ENCODE assay signal across 18 cellular contexts in the genomic region with DNA sequence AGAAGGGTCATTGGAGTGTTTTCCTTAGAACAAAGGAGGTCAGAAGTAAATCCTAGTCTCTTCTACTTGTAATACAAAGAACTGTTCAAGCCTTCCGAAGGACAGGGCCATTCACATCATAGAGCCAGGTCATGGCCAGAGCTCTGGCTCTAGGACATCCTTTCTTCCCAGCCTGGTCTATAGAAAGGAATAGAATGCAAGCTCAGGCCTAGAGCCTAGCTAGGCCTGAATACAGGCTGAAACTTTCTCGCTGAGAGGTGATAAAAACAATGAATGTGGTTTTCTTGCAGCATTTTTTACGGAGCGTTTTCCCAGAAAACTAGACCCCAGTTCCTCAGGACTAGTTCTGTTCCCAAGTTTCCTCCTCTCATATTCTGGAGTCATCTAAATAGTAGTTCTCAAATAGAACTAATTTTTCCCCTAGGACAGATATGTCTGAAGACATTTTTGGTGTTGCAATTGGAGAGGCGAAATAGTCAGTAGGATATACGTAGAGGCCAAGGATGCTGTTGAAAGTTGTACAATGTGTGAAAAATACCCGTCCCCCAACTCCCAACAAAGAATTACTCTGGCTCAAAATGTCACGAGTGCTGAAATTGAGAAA. TPM values are rescaled to one million over a fixed set of nuclear protein-coding genes. Genes with fewer than 3 reads are reported as not detected.
DNase-seq lines count a peak whose midpoint lies in the region; TF ChIP-seq lines count a peak whose summit lies in the region.
"Had no signal": no experiment of that assay in that cellular context is flagged by ENCODE, and none has a peak within 500 bp of the region (broad histone marks: within the 10 kb centered on the region; RNA-seq: fewer than 3 reads in every experiment).

No MANE protein-coding gene starts in this region.

- H3K27ac Mint-ChIP-seq in MCF 10A (ENCODE audit: low read depth, unreplicated experiment) (peak overlapping the region; percentile 63), brain (peak overlapping the region in 4 of 5 experiments; percentile 67 to 96 (median 80))
- H3K27ac Mint-ChIP-seq: activated naive CD4-positive, alpha-beta T cell treated with anti-CD3 and anti-CD28 coated beads, Interleukin-2, amount 10 ng/mL, durations not matched to agents 7 days and 5 days; CD8-positive, alpha-beta T cell; T-cell had no signal

- CTCF ChIA-PET in MCF 10A (lab: Yijun Ruan, JAX): interaction anchor here (0.7 kb wide), 1 partner anchor 193 kb away, joined by 3 read pairs; no protein-coding TSS in a partner anchor

- H3K4me1 ChIP-seq in breast epithelium (no peaks in the 10 kb centered on the region), liver (ENCODE audit: control insufficient read depth in 4 of 4, insufficient read depth in 4 of 4, low read length in 3 of 4) (peaks cover 6 to 40% (median 20%) of the 10 kb centered on the region in 4 donors)
- H3K4me1 ChIP-seq: gastrocnemius medialis had no signal

- TF ChIP-seq POLR2A in breast epithelium (IDR thresholded peaks at IDR 0.05): no peak

- H3K36me3 ChIP-seq in breast epithelium (no peaks in the 10 kb centered on the region), liver (ENCODE audit: control insufficient read depth in 4 of 4, insufficient read depth in 3 of 4, low read depth in 1 of 4, low read length in 3 of 4) (no peaks in the 10 kb centered on the region), WERI-Rb-1 (no peaks in the 10 kb centered on the region)
- H3K36me3 ChIP-seq: gastrocnemius medialis had no signal

- no peak overlapping the region for H3K9ac ChIP-seq in liver (ENCODE audit: low read depth in 1 of 2, low read length in 2 of 2)

- H3K36me3 Mint-ChIP-seq in MCF 10A (ENCODE audit: insufficient read depth, unreplicated experiment) (no peaks in the 10 kb centered on the region), brain (no peaks in the 10 kb centered on the region)
- H3K36me3 Mint-ChIP-seq: activated naive CD4-positive, alpha-beta T cell treated with anti-CD3 and anti-CD28 coated beads, Interleukin-2, amount 10 ng/mL, durations not matched to agents 7 days and 5 days; CD8-positive, alpha-beta T cell; T-cell had no signal

- no peak overlapping the region for H3K27ac ChIP-seq in breast epithelium
- peak overlapping the region; percentile 83 for H3K27ac ChIP-seq in liver (ENCODE audit: low read depth in 1 of 2, low read length in 2 of 2)
- no peak overlapping the region for H3K27ac ChIP-seq in WERI-Rb-1
- H3K27ac ChIP-seq: gastrocnemius medialis had no signal

- no peaks in the 10 kb centered on the region for H3K4me1 Mint-ChIP-seq in MCF 10A (ENCODE audit: insufficient read depth, unreplicated experiment)
- peaks cover 8% of the 10 kb centered on the region for H3K4me1 Mint-ChIP-seq in brain
- H3K4me1 Mint-ChIP-seq: activated naive CD4-positive, alpha-beta T cell treated with anti-CD3 and anti-CD28 coated beads, Interleukin-2, amount 10 ng/mL, durations not matched to agents 7 days and 5 days; T-cell had no signal

- no peak for TF ChIP-seq RAD21 in liver (IDR thresholded peaks at IDR 0.05)

- H3K9me3 Mint-ChIP-seq in MCF 10A (ENCODE audit: unreplicated experiment) (peaks cover 15% of the 10 kb centered on the region), brain (peaks cover 5 to 29% (median 6%) of the 10 kb centered on the region in 5 experiments)
- H3K9me3 Mint-ChIP-seq: activated naive CD4-positive, alpha-beta T cell treated with anti-CD3 and anti-CD28 coated beads, Interleukin-2, amount 10 ng/mL, durations not matched to agents 7 days and 5 days had no signal

- no peaks in the 10 kb centered on the region for H3K27me3 Mint-ChIP-seq in MCF 10A (ENCODE audit: insufficient read depth, unreplicated experiment)
- H3K27me3 Mint-ChIP-seq in brain: peaks cover 10% of the 10 kb centered on the region

- POLR2A ChIA-PET in MCF 10A (lab: Yijun Ruan, JAX): interaction anchor here (0.7 to 1.9 kb wide), 5 partner anchors 8 to 1683 kb away, joined by 3 to 40 read pairs (median 4); partner anchors contain the start of genes UGT1A7 and USP40

- intact Hi-C loops in MCF 10A (cut with micrococcal nuclease): no loop called here
- intact Hi-C loops in breast epithelium (cut with DNase I; ENCODE audit: low total_unique reads): no loop called here

- H3K9me3 ChIP-seq in breast epithelium: no peaks in the 10 kb centered on the region
- no peaks in the 10 kb centered on the region for H3K9me3 ChIP-seq in liver (ENCODE audit: control insufficient read depth in 4 of 4, low read length in 3 of 4)
- H3K9me3 ChIP-seq in WERI-Rb-1 (ENCODE audit: severe bottlenecking): peaks cover 2% of the 10 kb centered on the region
- H3K9me3 ChIP-seq: gastrocnemius medialis had no signal

- DNase-seq in MCF 10A (ENCODE audit: unreplicated experiment): no peak
- DNase-seq in breast epithelium (ENCODE audit: low spot score in 2 of 2): no peak
- no peak for DNase-seq in NCI-H2227 (lab: John Stamatoyannopoulos, UW; ENCODE audit: unreplicated experiment)
- DNase-seq in WERI-Rb-1: no peak
- no peak for DNase-seq in activated gamma-delta T cell treated with Interleukin-2 at 50 U/mL for 16 hours
- DNase-seq in OCI-M1 (lab: John Stamatoyannopoulos, UW): no peak
- DNase-seq: 8988T; activated naive CD4-positive, alpha-beta T cell treated with anti-CD3 and anti-CD28 coated beads, Interleukin-2, amount 10 ng/mL, durations not matched to agents 7 days and 5 days; CD8-positive, alpha-beta T cell; central memory CD4-positive, alpha-beta T cell; gastrocnemius medialis; NCI-H1694 treated with DMSO at 0.1 percent for 48 hours; NCI-H524 treated with DMSO at 0.1 percent for 48 hours; stimulated activated CD4-positive, alpha-beta T cell treated with anti-CD3 and anti-CD28 coated beads, Interleukin-12 subunit alpha, Interleukin-12 subunit beta, amount 100 ng/mL, for 4 hours; T-cell had no signal

- 71% methylated on average over 8 of the region's 8 CpGs for WGBS in liver

- no peaks in the 10 kb centered on the region for H3K27me3 ChIP-seq in breast epithelium
- H3K27me3 ChIP-seq in liver (ENCODE audit: control insufficient read depth in 4 of 4, insufficient read depth in 4 of 4, low read length in 3 of 4): no peaks in the 10 kb centered on the region
- no peaks in the 10 kb centered on the region for H3K27me3 ChIP-seq in WERI-Rb-1 (ENCODE audit: insufficient read depth, low read depth, severe bottlenecking)
- H3K27me3 ChIP-seq: gastrocnemius medialis had no signal

- no peak overlapping the region for H3K4me3 Mint-ChIP-seq in MCF 10A (ENCODE audit: unreplicated experiment)
- no peak overlapping the region for H3K4me3 Mint-ChIP-seq in brain
- H3K4me3 Mint-ChIP-seq: activated naive CD4-positive, alpha-beta T cell treated with anti-CD3 and anti-CD28 coated beads, Interleukin-2, amount 10 ng/mL, durations not matched to agents 7 days and 5 days; CD8-positive, alpha-beta T cell; T-cell had no signal

- no peak for TF ChIP-seq CTCF in MCF 10A (IDR thresholded peaks at IDR 0.05; ENCODE audit: unreplicated experiment)
- TF ChIP-seq CTCF in breast epithelium (IDR thresholded peaks at IDR 0.05): no peak
- no peak for TF ChIP-seq CTCF in brain (conservative IDR thresholded peaks at IDR 0.05)
- no peak for TF ChIP-seq CTCF in liver (IDR thresholded peaks at IDR 0.05; ENCODE audit: low read depth, low read length, missing input control)
- TF ChIP-seq CTCF in WERI-Rb-1 (IDR thresholded peaks at IDR 0.05; ENCODE audit: low read depth, low read length): no peak

- H3K4me3 ChIP-seq in breast epithelium (no peak overlapping the region), liver (ENCODE audit: low read depth in 1 of 3, low read length in 3 of 3) (no peak overlapping the region), WERI-Rb-1 (ENCODE audit: low read depth, low read length) (no peak overlapping the region)
- H3K4me3 ChIP-seq: gastrocnemius medialis had no signal

- BruUV-seq in MCF 10A (replicated peaks; lab: Mats Ljungman, UMichigan): no TSS peak

TF ChIP-seq in liver, 16 proteins besides CTCF, POLR2A, EP300 and RAD21 (continues in another document):
- TF ChIP-seq ATF3 (IDR thresholded peaks at IDR 0.05) (no peak), RXRA (IDR thresholded peaks at IDR 0.05) (no peak), NR2F2 (IDR thresholded peaks at IDR 0.05) (no peak), HNF4A (conservative IDR thresholded peaks at IDR 0.05) (no peak), GABPA (IDR thresholded peaks at IDR 0.05 in 1 of 2, conservative IDR thresholded peaks at IDR 0.05 in 1 of 2) (no peak), EGR1 (IDR thresholded peaks at IDR 0.05; ENCODE audit: low read depth in 2 of 2) (no peak)

RNA-seq across cellular contexts. Expression of gene UGT1A6, which starts 6.8 kb away (rescaled TPM):
- total RNA-seq in MCF 10A (2022) (0.79 TPM in 1 of 2 replicates, not detected in the other), breast epithelium (not detected), liver (10 to 100 TPM in 1 of 2 donors, not detected in 1; 46.5 TPM)
- polyA plus RNA-seq in brain (ENCODE audit: insufficient read depth, low read depth, low replicate concordance) (not detected), liver (100 to 1,000 TPM in 1 of 2 donors, 10 to 100 TPM in 1; 33.4 to 103 TPM)
- total RNA-seq: CD8-positive, alpha-beta T cell; posterior vena cava had no signal

RNA-seq across cellular contexts. Expression of gene UGT1A5, which starts 13.2 kb away (rescaled TPM):
- not detected in 2 replicates for total RNA-seq in MCF 10A (2022)
- not detected for total RNA-seq in breast epithelium
- not detected for polyA plus RNA-seq in brain (ENCODE audit: insufficient read depth, low read depth, low replicate concordance)
- total RNA-seq in liver: 1 to 10 TPM in 1 of 2 donors, not detected in 1; 1.6 TPM
- 1 to 10 TPM in 1 of 2 donors, under 1 TPM in 1; 0.14 to 1.8 TPM for polyA plus RNA-seq in liver
- total RNA-seq: CD8-positive, alpha-beta T cell; gastrocnemius medialis; posterior vena cava; T-cell had no signal

RNA-seq across cellular contexts. Expression of gene UGT1A7, which starts 17.8 kb away (rescaled TPM):
- total RNA-seq in MCF 10A (2022) (not detected in 2 replicates), breast epithelium (not detected), liver (1 to 10 TPM in 1 of 2 donors, not detected in 1; 2.2 TPM)
- polyA plus RNA-seq in brain (ENCODE audit: insufficient read depth, low read depth, low replicate concordance) (not detected), liver (under 1 TPM; 0.02 to 0.38 TPM)
- total RNA-seq: CD8-positive, alpha-beta T cell; gastrocnemius medialis; posterior vena cava had no signal

RNA-seq across cellular contexts. Expression of gene UGT1A4, which starts 19.0 kb away (rescaled TPM):
- total RNA-seq in MCF 10A (2022) (0.12 TPM in 1 of 2 replicates, not detected in the other), breast epithelium (not detected), liver (100 to 1,000 TPM in 1 of 2 donors, not detected in 1; 136 TPM)
- polyA plus RNA-seq in brain (ENCODE audit: insufficient read depth, low read depth, low replicate concordance) (not detected), liver (100 to 1,000 TPM; 103 to 446 TPM)
- total RNA-seq: CD8-positive, alpha-beta T cell; posterior vena cava; T-cell had no signal

RNA-seq across cellular contexts. Expression of gene UGT1A9, which starts 27.8 kb away (rescaled TPM):
- total RNA-seq in MCF 10A (2022) (not detected in 2 replicates), breast epithelium (not detected), liver (10 to 100 TPM in 1 of 2 donors, not detected in 1; 14.3 TPM)
- polyA plus RNA-seq in brain (ENCODE audit: insufficient read depth, low read depth, low replicate concordance) (not detected), liver (10 to 100 TPM; 23.8 to 62.3 TPM)
- total RNA-seq: CD8-positive, alpha-beta T cell; posterior vena cava; T-cell had no signal

Comparison
In these comparisons a context has a peak if more than half of its experiments do, and no peak if none do; other contexts are left out.
1. H3K27ac ChIP-seq: peak in liver (2 of 2); none in breast epithelium (0 of 2) and WERI-Rb-1 (single experiment).